9 cellular contexts compared by ENCODE assay signal in genomic region chr13:77729502-77730221, GRCh38. TPM values are rescaled to one million over a fixed set of nuclear protein-coding genes. Genes with fewer than 3 reads are reported as not detected.
DNase-seq lines count a peak whose midpoint lies in the region; ATAC-seq and TF ChIP-seq lines count a peak whose summit lies in the region.
"Had no signal": no experiment of that assay in that cellular context is flagged by ENCODE, and none has a peak within 500 bp of the region (broad histone marks: within the 10 kb centered on the region; RNA-seq: fewer than 3 reads in every experiment).

No MANE protein-coding gene starts in this region.

- no peak for DNase-seq in immature natural killer cell
- no peak for DNase-seq in DMS53 (lab: John Stamatoyannopoulos, UW)
- no peak for DNase-seq in putamen (ENCODE audit: low spot score)
- no peak for DNase-seq in vagina (ENCODE audit: extremely low spot score in 2 of 2)
- no peak for DNase-seq in Kasumi-1 (lab: John Stamatoyannopoulos, UW)

- peaks cover 4 to 19% (median 14%) of the 10 kb centered on the region in 3 donors for H3K36me3 Mint-ChIP-seq in immature natural killer cell

- intact Hi-C loops in vagina (cut with DNase I): no loop called here

- no peak overlapping the region for H3K4me3 ChIP-seq in vagina
- H3K4me3 ChIP-seq: HAP-1 had no signal

- H3K36me3 ChIP-seq in vagina: no peaks in the 10 kb centered on the region

- ATAC-seq in GM18505 (IDR thresholded peaks at IDR 0.05; ENCODE audit: unreplicated experiment) (peak; percentile 98), GM21526 (IDR thresholded peaks at IDR 0.05; ENCODE audit: low FRiP score, unreplicated experiment) (peak; percentile 98), HG03565 (IDR thresholded peaks at IDR 0.05; ENCODE audit: unreplicated experiment) (peak; percentile 98)

- H3K9me3 ChIP-seq in vagina: no peaks in the 10 kb centered on the region
- H3K9me3 ChIP-seq: HAP-1 had no signal

- TF ChIP-seq POLR2A in GM18505 (IDR thresholded peaks at IDR 0.05; ENCODE audit: borderline replicate concordance, extremely low read depth, insufficient read depth, insufficient read length) (no peak), vagina (IDR thresholded peaks at IDR 0.05) (no peak)

- H3K27me3 Mint-ChIP-seq in immature natural killer cell (ENCODE audit: low read depth in 3 of 3): no peaks in the 10 kb centered on the region

- H3K27ac Mint-ChIP-seq in immature natural killer cell: peak overlapping the region in 4 of 6 donors; percentile 11 to 30 (median 20)

- H3K27me3 ChIP-seq in vagina: no peaks in the 10 kb centered on the region

- peak overlapping the region in 2 of 5 donors; percentile 30 to 66 for H3K4me3 Mint-ChIP-seq in immature natural killer cell

- no peaks in the 10 kb centered on the region for H3K4me1 ChIP-seq in vagina

- no peaks in the 10 kb centered on the region for H3K9me3 Mint-ChIP-seq in immature natural killer cell

- TF ChIP-seq CTCF in vagina (IDR thresholded peaks at IDR 0.05): no peak

- H3K27ac ChIP-seq in vagina: no peak overlapping the region

- H3K4me1 Mint-ChIP-seq in immature natural killer cell: peaks cover 9 to 20% of the 10 kb centered on the region in 2 donors

RNA-seq across cellular contexts. Expression of gene SLAIN1, which starts 32.2 kb away (rescaled TPM):
- polyA plus RNA-seq in immature natural killer cell: 10 to 100 TPM; 11.8 to 23.8 (median 19.7) TPM
- 2.2 TPM for total RNA-seq in vagina
